In genomic region chr1:85707267-85707989, GRCh38 we compare ENCODE assay signal across 1 cellular context.
A peak's percentile ranks its signal among the peaks of the same experiment; 100 is the strongest.
TF ChIP-seq lines count a peak whose summit lies in the region.

No MANE protein-coding gene starts in this region.

TF ChIP-seq in HEK293, 187 proteins besides CTCF, POLR2A, EP300 and RAD21 (continued from another document):
- TF ChIP-seq ZNF391 (tag by site-specific recombination; IDR thresholded peaks at IDR 0.05; ENCODE audit: borderline replicate concordance, low read depth) (0 out of 2 replicates have a peak, but pooled peaks have one; percentile 14), ZNF785 (tag by site-specific recombination; IDR thresholded peaks at IDR 0.05) (0 out of 2 replicates have a peak, but pooled peaks have one; percentile 18), BCL11A (tag by site-specific recombination; IDR thresholded peaks at IDR 0.05; ENCODE audit: low read depth) (no peak)
TF ChIP-seq in HEK293: peak in this region for 6.
